In genomic region chr3:117019082-117019713, GRCh38 we compare ENCODE assay signal across 9 cellular contexts.
DNase-seq lines count a peak whose midpoint lies in the region; ATAC-seq, FAIRE-seq and TF ChIP-seq lines count a peak whose summit lies in the region.
"Had no signal": no experiment of that assay in that cellular context is flagged by ENCODE, and none has a peak within 500 bp of the region (broad histone marks: within the 10 kb centered on the region; RNA-seq: fewer than 3 reads in every experiment).

No MANE protein-coding gene starts in this region.

- no peak overlapping the region for H3K4me2 ChIP-seq in GM23248 (ENCODE audit: unreplicated experiment)
- no peak overlapping the region for H3K4me2 ChIP-seq in OCI-LY7 (ENCODE audit: low read length)

- H2AFZ ChIP-seq in GM23248, result no peak overlapping the region
- no peak overlapping the region for H2AFZ ChIP-seq in OCI-LY7 (ENCODE audit: low read length)

- H3K27me3 Mint-ChIP-seq in activated T-cell treated with anti-CD3 and anti-CD28 coated beads, Interleukin-2, amount 50 U/mL, for 72 hours (ENCODE audit: low read depth), result peaks cover 8% of the 10 kb centered on the region

- in situ Hi-C loops in GM23248 (cut with MboI), result no loop called here
- in situ Hi-C loops in KBM-7 (cut with MboI; ENCODE audit: low pct_unique_long_range_greater_than_20kb, low sequenced_read_pairs), result no loop called here

- no peaks in the 10 kb centered on the region for H3K4me1 ChIP-seq in GM23248 (ENCODE audit: insufficient read depth)
- H3K4me1 ChIP-seq in OCI-LY7 (ENCODE audit: insufficient read depth, low read length, poor library complexity, severe bottlenecking), result no peaks in the 10 kb centered on the region
- peaks cover 0 to 8% (median 3%) of the 10 kb centered on the region in 4 donors for H3K4me1 ChIP-seq in stomach

- POLR2A ChIA-PET in OCI-LY7 (lab: Charles Lee), result no interaction called here

- no peaks in the 10 kb centered on the region for H3F3A ChIP-seq in GM23248 (ENCODE audit: insufficient read depth)

- H3K4me1 Mint-ChIP-seq in activated T-cell treated with anti-CD3 and anti-CD28 coated beads, Interleukin-2, amount 50 U/mL, for 72 hours (ENCODE audit: low read depth), result no peaks in the 10 kb centered on the region
- H3K4me1 Mint-ChIP-seq: natural killer cell had no signal

- no peaks in the 10 kb centered on the region for H3K27me3 ChIP-seq in GM23248 (replicated peaks; ENCODE audit: insufficient read depth)
- H3K27me3 ChIP-seq in bronchial epithelial cell (ENCODE audit: control insufficient read depth, insufficient read depth, low read length), result no peaks in the 10 kb centered on the region
- H3K27me3 ChIP-seq in kidney epithelial cell (ENCODE audit: control insufficient read depth, insufficient read depth, low read length), result no peaks in the 10 kb centered on the region
- H3K27me3 ChIP-seq in stomach, result no peaks in the 10 kb centered on the region

- no peak for TF ChIP-seq EP300 in stomach (IDR thresholded peaks at IDR 0.05)

- H3K27ac Mint-ChIP-seq in activated T-cell treated with anti-CD3 and anti-CD28 coated beads, Interleukin-2, amount 50 U/mL, for 72 hours, result no peak overlapping the region
- H3K27ac Mint-ChIP-seq: natural killer cell had no signal

- H3K79me2 ChIP-seq in GM23248 (ENCODE audit: insufficient read depth), result no peaks in the 10 kb centered on the region
- H3K79me2 ChIP-seq in OCI-LY7 (ENCODE audit: insufficient read depth, low read depth, low read length), result no peaks in the 10 kb centered on the region

- H3K27ac ChIP-seq in GM23248 (no peak overlapping the region), OCI-LY7 (ENCODE audit: low read depth, low read length, poor library complexity, severe bottlenecking) (no peak overlapping the region), stomach (no peak overlapping the region)

- no peaks in the 10 kb centered on the region for H3K36me3 Mint-ChIP-seq in activated T-cell treated with anti-CD3 and anti-CD28 coated beads, Interleukin-2, amount 50 U/mL, for 72 hours (ENCODE audit: insufficient read depth in 2 of 2)
- H3K36me3 Mint-ChIP-seq: natural killer cell had no signal

- no peaks in the 10 kb centered on the region for H4K20me1 ChIP-seq in GM23248 (ENCODE audit: insufficient read depth)
- no peaks in the 10 kb centered on the region for H4K20me1 ChIP-seq in OCI-LY7 (ENCODE audit: insufficient read depth, low read length)

- H3K9me3 Mint-ChIP-seq in activated T-cell treated with anti-CD3 and anti-CD28 coated beads, Interleukin-2, amount 50 U/mL, for 72 hours, result peaks cover 0 to 2% of the 10 kb centered on the region in 2 donors

- TF ChIP-seq CTCF in OCI-LY7 (conservative IDR thresholded peaks at IDR 0.05; ENCODE audit: low read length) (peak; percentile 79), bronchial epithelial cell (IDR thresholded peaks at IDR 0.05; ENCODE audit: insufficient read depth, low read length, severe bottlenecking) (peak; percentile 84), kidney epithelial cell (IDR thresholded peaks at IDR 0.05; ENCODE audit: insufficient read depth, low read length, poor library complexity, severe bottlenecking) (peak; percentile 81), stomach (IDR thresholded peaks at IDR 0.05) (peak in 5 of 7 experiments; percentile 61 to 85 (median 71))

- no peak for TF ChIP-seq POLR2A in stomach (IDR thresholded peaks at IDR 0.05)

- 30 to 33% methylated on average over 7 of the region's 7 CpGs for WGBS in GM23248 (ENCODE audit: low coverage in 1 of 2, low lambda C conversion rate in 2 of 2, missing lambda C conversion rate in 2 of 2), 2 experiments
- 5 to 15% (median 8%) methylated on average over 7 of the region's 7 CpGs for WGBS in stomach, 5 donors

- peak in 1 of 2 donors; percentile 42 for ATAC-seq in activated T-cell treated with anti-CD3 and anti-CD28 coated beads, Interleukin-2, amount 50 U/mL, for 72 hours (replicated peaks in 1 of 2)

- no peaks in the 10 kb centered on the region for H3K36me3 ChIP-seq in GM23248 (ENCODE audit: low read depth)
- H3K36me3 ChIP-seq in OCI-LY7 (ENCODE audit: insufficient read depth, low read length), result no peaks in the 10 kb centered on the region
- H3K36me3 ChIP-seq in bronchial epithelial cell (ENCODE audit: control insufficient read depth, insufficient read depth, low read length), result no peaks in the 10 kb centered on the region
- H3K36me3 ChIP-seq in kidney epithelial cell (ENCODE audit: control insufficient read depth, insufficient read depth, low read length), result no peaks in the 10 kb centered on the region
- H3K36me3 ChIP-seq in stomach, result no peaks in the 10 kb centered on the region

- FAIRE-seq in bronchial epithelial cell (lab: Jason Lieb, UNC), result no peak

- intact Hi-C loops in OCI-LY7 (cut with micrococcal nuclease; ENCODE audit: unreplicated experiment) (loop anchor here (10.0 kb wide), 2 partner anchors 154 to 244 kb away; no protein-coding TSS in a partner anchor), stomach (cut with DNase I; ENCODE audit: low total_unique reads) (loop anchor here (10.0 kb wide), 1 partner anchor 516 kb away; no protein-coding TSS in a partner anchor)

- no peaks in the 10 kb centered on the region for H3K9me2 ChIP-seq in GM23248 (ENCODE audit: insufficient read depth)
- H3K9me2 ChIP-seq in OCI-LY7 (ENCODE audit: insufficient read depth, low read length), result no peaks in the 10 kb centered on the region

- H3K4me3 Mint-ChIP-seq in activated T-cell treated with anti-CD3 and anti-CD28 coated beads, Interleukin-2, amount 50 U/mL, for 72 hours, result no peak overlapping the region
- H3K4me3 Mint-ChIP-seq: natural killer cell had no signal

- no TSS peak for BruUV-seq in OCI-LY7 (replicated peaks; lab: Mats Ljungman, UMichigan)

- CTCF ChIA-PET in OCI-LY7 (lab: Charles Lee; ENCODE audit: unreplicated experiment), result no interaction called here

- H3K4me3 ChIP-seq in GM23248 (no peak overlapping the region), OCI-LY7 (ENCODE audit: low read depth, low read length, poor library complexity, severe bottlenecking) (no peak overlapping the region), bronchial epithelial cell (ENCODE audit: low read depth, low read length) (no peak overlapping the region), kidney epithelial cell (ENCODE audit: low read depth, low read length) (no peak overlapping the region), stomach (peak overlapping the region in 2 of 4 donors; percentile 14 to 23)

- H3K9ac ChIP-seq in GM23248, result no peak overlapping the region

- DNase-seq in activated T-cell treated with anti-CD3 and anti-CD28 coated beads, Interleukin-2, amount 50 U/mL, for 72 hours, result peak; percentile 23 to 33
- no peak for DNase-seq in activated T-cell treated with anti-CD3 and anti-CD28 coated beads for 4 hours
- peak; percentile 83 for DNase-seq in GM23248
- DNase-seq in KBM-7, result peak; percentile 61
- DNase-seq in OCI-LY7 (ENCODE audit: low spot score), result peak; percentile 42
- DNase-seq in bronchial epithelial cell (ENCODE audit: low read depth), result peak; percentile 37
- peak; percentile 5 for DNase-seq in kidney epithelial cell (ENCODE audit: low read depth)
- peak; percentile 64 for DNase-seq in stomach
- DNase-seq: natural killer cell had no signal

- no peaks in the 10 kb centered on the region for H3K9me3 ChIP-seq in GM23248 (ENCODE audit: low read depth)
- H3K9me3 ChIP-seq in OCI-LY7 (ENCODE audit: low read length), result no peaks in the 10 kb centered on the region
- H3K9me3 ChIP-seq in stomach, result no peaks in the 10 kb centered on the region
